Comparison of ENCODE assay signal across 8 cellular contexts in genomic region chr7:22855049-22855392, GRCh38. TPM values are rescaled to one million over a fixed set of nuclear protein-coding genes. Genes with fewer than 3 reads are reported as not detected.
DNase-seq lines count a peak whose midpoint lies in the region; ATAC-seq and TF ChIP-seq lines count a peak whose summit lies in the region.

No MANE protein-coding gene starts in this region.

- H3K4me1 ChIP-seq in DND-41 (ENCODE audit: insufficient read depth, low read length), result peaks cover 28% of the 10 kb centered on the region
- H3K4me1 ChIP-seq in naive thymus-derived CD4-positive, alpha-beta T cell (ENCODE audit: control insufficient read depth in 2 of 2, insufficient read depth in 2 of 2, low read length in 2 of 2), result peaks cover 0 to 4% of the 10 kb centered on the region in 2 donors

- H3K36me3 ChIP-seq in DND-41 (ENCODE audit: insufficient read depth, low read length) (peaks cover 27% of the 10 kb centered on the region), brain microvascular endothelial cell (replicated peaks) (no peaks in the 10 kb centered on the region)
- H3K36me3 ChIP-seq in naive thymus-derived CD4-positive, alpha-beta T cell (ENCODE audit: control insufficient read depth in 2 of 3, insufficient read depth in 3 of 3, low read length in 3 of 3), result peaks cover 0 to 18% (median 0%) of the 10 kb centered on the region in 3 experiments

- no peaks in the 10 kb centered on the region for H3K9me3 ChIP-seq in DND-41 (ENCODE audit: insufficient read depth, low read length, severe bottlenecking)
- H3K9me3 ChIP-seq in naive thymus-derived CD4-positive, alpha-beta T cell (ENCODE audit: control insufficient read depth in 2 of 3, low read length in 3 of 3), result no peaks in the 10 kb centered on the region

- H3K4me3 ChIP-seq in DND-41 (ENCODE audit: low read depth in 1 of 2, low read length in 2 of 2) (peak overlapping the region; percentile 89 to 93), brain microvascular endothelial cell (ENCODE audit: low read depth, low read length) (peak overlapping the region; percentile 71)
- H3K4me3 ChIP-seq in naive thymus-derived CD4-positive, alpha-beta T cell (ENCODE audit: low read length), result peak overlapping the region; percentile 88

- H3K27me3 ChIP-seq in DND-41 (ENCODE audit: insufficient read depth, low read length, poor library complexity), result no peaks in the 10 kb centered on the region
- no peaks in the 10 kb centered on the region for H3K27me3 ChIP-seq in brain microvascular endothelial cell (replicated peaks)
- H3K27me3 ChIP-seq in naive thymus-derived CD4-positive, alpha-beta T cell (ENCODE audit: control insufficient read depth in 2 of 2, insufficient read depth in 2 of 2, low read length in 2 of 2), result no peaks in the 10 kb centered on the region

- POLR2A ChIA-PET in naive thymus-derived CD4-positive, alpha-beta T cell (lab: Charles Lee), result interaction anchor here (1.6 kb wide), 2 partner anchors 32 to 34 kb away, joined by 5 to 6 read pairs; partner anchors contain the start of gene TOMM7

- ATAC-seq in DND-41 (ENCODE audit: insufficient read depth, low read depth), result peak; percentile 15; the same call in 2 of the 3 replicates
- peak; percentile 12 for ATAC-seq in HG03095 (IDR thresholded peaks at IDR 0.05; ENCODE audit: unreplicated experiment)
- ATAC-seq in naive thymus-derived CD4-positive, alpha-beta T cell, result no peak
- no peak for ATAC-seq in HG03432 (IDR thresholded peaks at IDR 0.05; ENCODE audit: unreplicated experiment)

- H3K27ac Mint-ChIP-seq in naive thymus-derived CD4-positive, alpha-beta T cell, result peak overlapping the region; percentile 85 to 97 (median 92)

- H3K79me2 ChIP-seq in DND-41 (ENCODE audit: insufficient read depth, low read length), result peaks cover 18% of the 10 kb centered on the region

- H3K4me1 Mint-ChIP-seq in naive thymus-derived CD4-positive, alpha-beta T cell, result peaks cover 14 to 41% (median 16%) of the 10 kb centered on the region in 7 donors

- peaks cover 4 to 15% (median 10%) of the 10 kb centered on the region in 5 donors for H3K36me3 Mint-ChIP-seq in naive thymus-derived CD4-positive, alpha-beta T cell

- DNase-seq in DND-41, result no peak
- DNase-seq in brain microvascular endothelial cell, result no peak
- peak in 5 of 9 donors; percentile 12 to 26 (median 20) for DNase-seq in naive thymus-derived CD4-positive, alpha-beta T cell
- no peak for DNase-seq in NCI-H2196 treated with DMSO at 0.1 percent for 48 hours (lab: John Stamatoyannopoulos, UW; ENCODE audit: unreplicated experiment)
- no peak for DNase-seq in NCI-H1694 treated with DMSO at 0.1 percent for 48 hours (lab: John Stamatoyannopoulos, UW)
- DNase-seq in OCI-M2 (lab: John Stamatoyannopoulos, UW; ENCODE audit: unreplicated experiment), result no peak

- CTCF ChIA-PET in naive thymus-derived CD4-positive, alpha-beta T cell (lab: Charles Lee), result interaction anchor here (0.5 kb wide), 1 partner anchor 65 kb away, joined by 3 read pairs; no protein-coding TSS in a partner anchor

- H3K4me3 Mint-ChIP-seq in naive thymus-derived CD4-positive, alpha-beta T cell, result peak overlapping the region; percentile 90 to 97 (median 94)

- in situ Hi-C loops in brain microvascular endothelial cell (cut with HindIII; ENCODE audit: low pct_ligation_motif_present, low sequenced_read_pairs), result loop anchor here (25.0 kb wide), 1 partner anchor 207 kb away; no protein-coding TSS in a partner anchor

- H3K4me2 ChIP-seq in DND-41 (ENCODE audit: insufficient read depth, low read length), result peak overlapping the region; percentile 87

- H2AFZ ChIP-seq in DND-41 (ENCODE audit: low read depth, low read length), result peak overlapping the region; percentile 97

- H3K27me3 Mint-ChIP-seq in naive thymus-derived CD4-positive, alpha-beta T cell, result peaks cover 0 to 5% (median 0%) of the 10 kb centered on the region in 5 donors

- intact Hi-C loops in naive thymus-derived CD4-positive, alpha-beta T cell (cut with micrococcal nuclease), result loop anchor here (2.0 to 10.0 kb wide), 7 partner anchors 180 to 1428 kb away; partner anchors contain the start of genes CCDC126 (in 1 of the 2), IGF2BP3 (in 1 of the 2), KLHL7 (in 1 of the 2) and NUP42 (in 1 of the 2)

- peak overlapping the region; percentile 75 for H3K27ac ChIP-seq in DND-41 (ENCODE audit: low read length)
- H3K27ac ChIP-seq in brain microvascular endothelial cell, result peak overlapping the region; percentile 99
- peak overlapping the region; percentile 93 for H3K27ac ChIP-seq in naive thymus-derived CD4-positive, alpha-beta T cell (ENCODE audit: low read depth, low read length)

- H4K20me1 ChIP-seq in DND-41 (ENCODE audit: insufficient read depth, low read length), result no peaks in the 10 kb centered on the region

- H3K9ac ChIP-seq in DND-41 (ENCODE audit: low read depth, low read length), result peak overlapping the region; percentile 93

- TF ChIP-seq CTCF in DND-41 (IDR thresholded peaks at IDR 0.05; ENCODE audit: borderline replicate concordance, extremely low read depth, low read length, poor library complexity, severe bottlenecking) (peak; percentile 8), brain microvascular endothelial cell (IDR thresholded peaks at IDR 0.05; ENCODE audit: low read depth, low read length, missing control alignments) (no peak)

- H3K9me3 Mint-ChIP-seq in naive thymus-derived CD4-positive, alpha-beta T cell, result no peaks in the 10 kb centered on the region

RNA-seq across cellular contexts. Expression of gene TOMM7, which starts 32.4 kb away (rescaled TPM):
- 100 to 1,000 TPM; 302 to 737 (median 649) TPM for total RNA-seq in naive thymus-derived CD4-positive, alpha-beta T cell
- polyA plus RNA-seq in naive thymus-derived CD4-positive, alpha-beta T cell, result 100 to 1,000 TPM; 331 to 412 TPM

Comparison
In these comparisons a context has a peak if more than half of its experiments do, and no peak if none do; other contexts are left out.
1. ATAC-seq: peak in DND-41 (single experiment) and HG03095 (single experiment); none in naive thymus-derived CD4-positive, alpha-beta T cell (single experiment) and HG03432 (single experiment).
2. DNase-seq: peak in naive thymus-derived CD4-positive, alpha-beta T cell (5 of 9); none in DND-41 (single experiment), brain microvascular endothelial cell (single experiment), NCI-H2196 treated with DMSO at 0.1 percent for 48 hours (single experiment), NCI-H1694 treated with DMSO at 0.1 percent for 48 hours (single experiment) and OCI-M2 (single experiment).
3. Peak in every context shown above with its lines, with median percentiles within 50 percentile points of each other: H3K27ac ChIP-seq and H3K4me3 ChIP-seq.